8 cellular contexts compared by ENCODE assay signal in the genomic region with DNA sequence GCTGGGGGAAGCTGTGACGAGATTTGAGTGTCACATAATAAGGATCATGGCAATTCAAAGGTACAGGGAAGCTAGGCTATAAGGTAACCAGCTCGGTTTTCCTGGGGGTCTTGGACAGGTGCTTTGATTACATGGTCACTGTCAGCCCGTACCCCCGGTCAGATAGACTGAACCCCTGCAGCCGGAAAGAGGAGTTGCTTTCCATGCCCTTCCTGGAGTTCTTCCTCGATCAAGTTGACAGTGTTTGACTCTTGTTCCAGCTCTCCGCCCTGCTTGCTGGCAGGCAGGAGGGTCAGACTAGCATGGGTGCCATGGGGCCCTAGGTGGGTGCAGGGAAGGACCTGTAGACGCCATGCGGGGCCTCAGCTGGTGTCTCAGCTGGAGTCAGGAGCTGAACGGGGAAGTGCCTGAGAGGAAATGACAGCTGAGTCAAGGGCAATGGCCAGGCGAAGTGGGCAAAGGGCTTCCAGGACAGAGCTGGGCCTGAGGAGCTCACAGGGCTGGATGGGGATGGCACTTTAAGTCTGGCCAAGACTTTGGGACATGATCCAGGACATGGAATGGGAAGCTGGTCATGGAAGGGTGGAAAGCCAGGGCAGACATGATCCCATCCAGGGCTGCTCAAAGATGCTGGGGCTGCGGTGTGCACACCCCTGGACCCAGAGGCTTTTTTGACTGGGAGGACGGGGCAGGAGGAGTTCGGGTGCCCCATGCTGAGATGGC. TPM values are rescaled to one million over a fixed set of nuclear protein-coding genes. Genes with fewer than 3 reads are reported as not detected.
DNase-seq lines count a peak whose midpoint lies in the region; ATAC-seq and TF ChIP-seq lines count a peak whose summit lies in the region.

No MANE protein-coding gene starts in this region.

- no peaks in the 10 kb centered on the region for H3K9me3 ChIP-seq in liver (ENCODE audit: control insufficient read depth in 4 of 4, low read length in 3 of 4)
- no peaks in the 10 kb centered on the region for H3K9me3 ChIP-seq in thoracic aorta

- peaks cover 6 to 30% (median 26%) of the 10 kb centered on the region in 4 donors for H3K4me1 ChIP-seq in liver (ENCODE audit: control insufficient read depth in 4 of 4, insufficient read depth in 4 of 4, low read length in 3 of 4)
- peaks cover 6 to 15% of the 10 kb centered on the region in 2 donors for H3K4me1 ChIP-seq in thoracic aorta (ENCODE audit: control insufficient read depth in 1 of 2, low read depth in 2 of 2)

- CTCF ChIA-PET in activated CD4-positive, alpha-beta T cell treated with anti-CD3 and anti-CD28 coated beads, Interleukin-2, amount 10 ng/mL, durations not matched to agents 7 days and 5 days (lab: Charles Lee) = interaction anchor here (0.6 to 1.3 kb wide), 5 partner anchors 27 to 551 kb away, joined by 3 to 5 read pairs (median 3); partner anchors contain the start of gene EMD

- H3K4me3 ChIP-seq in liver (ENCODE audit: low read depth in 1 of 3, low read length in 3 of 3) (no peak overlapping the region), thoracic aorta (peak overlapping the region; percentile 87)

- intact Hi-C loops in activated T-helper 1 cell treated with anti-CD3 and anti-CD28 coated beads, Interleukin-12 subunit alpha, Interleukin-12 subunit beta, Interleukin-2, Interleukin-4 antibody, amounts not matched to agents 30 ng/mL and 10 ng/mL and 1 ng/mL, durations not matched to agents 14 hours and 24 hours and 36 hours (cut with micrococcal nuclease) = loop anchor here (10.0 kb wide), 1 partner anchor 541 kb away; the partner anchor contains the start of gene FAM3A

- peaks cover 22% of the 10 kb centered on the region for H3K4me1 Mint-ChIP-seq in activated CD4-positive, alpha-beta T cell treated with anti-CD3 and anti-CD28 coated beads, Interleukin-2, amount 10 ng/mL, durations not matched to agents 7 days and 5 days
- H3K4me1 Mint-ChIP-seq in activated T-helper 1 cell treated with anti-CD3 and anti-CD28 coated beads, Interleukin-12 subunit alpha, Interleukin-12 subunit beta, Interleukin-2, Interleukin-4 antibody, amounts not matched to agents 30 ng/mL and 10 ng/mL and 1 ng/mL, durations not matched to agents 14 hours and 24 hours and 36 hours (ENCODE audit: low read depth) = peaks cover 22% of the 10 kb centered on the region

- 58% methylated on average over 14 of the region's 14 CpGs for WGBS in liver

- ATAC-seq in thoracic aorta (ENCODE audit: insufficient number of reproducible peaks, low FRiP score, low read depth) (no peak), HG02571 (IDR thresholded peaks at IDR 0.05; ENCODE audit: unreplicated experiment) (no peak)

- H3K9me3 Mint-ChIP-seq in activated CD4-positive, alpha-beta T cell treated with anti-CD3 and anti-CD28 coated beads, Interleukin-2, amount 10 ng/mL, durations not matched to agents 7 days and 5 days = no peaks in the 10 kb centered on the region
- H3K9me3 Mint-ChIP-seq in activated T-helper 1 cell treated with anti-CD3 and anti-CD28 coated beads, Interleukin-12 subunit alpha, Interleukin-12 subunit beta, Interleukin-2, Interleukin-4 antibody, amounts not matched to agents 30 ng/mL and 10 ng/mL and 1 ng/mL, durations not matched to agents 14 hours and 24 hours and 36 hours = no peaks in the 10 kb centered on the region

- no peak for DNase-seq in activated CD4-positive, alpha-beta T cell treated with anti-CD3 and anti-CD28 coated beads, Interleukin-2, amount 10 ng/mL, durations not matched to agents 7 days and 5 days
- DNase-seq in activated CD4-positive, alpha-beta T cell treated with anti-CD3 and anti-CD28 coated beads, Interleukin-2, amount 50 U/mL, for 48 hours = no peak
- DNase-seq in activated T-helper 1 cell treated with anti-CD3 and anti-CD28 coated beads, Interleukin-12 subunit alpha, Interleukin-12 subunit beta, Interleukin-2, Interleukin-4 antibody, amounts not matched to agents 30 ng/mL and 10 ng/mL and 1 ng/mL, durations not matched to agents 14 hours and 24 hours and 36 hours (ENCODE audit: low spot score) = no peak
- DNase-seq in thoracic aorta (ENCODE audit: low spot score) (no peak), 8988T (no peak), NCI-H1048 (lab: John Stamatoyannopoulos, UW) (no peak)

- TF ChIP-seq RAD21 in liver (IDR thresholded peaks at IDR 0.05) = no peak

- no peaks in the 10 kb centered on the region for H3K27me3 Mint-ChIP-seq in activated CD4-positive, alpha-beta T cell treated with anti-CD3 and anti-CD28 coated beads, Interleukin-2, amount 10 ng/mL, durations not matched to agents 7 days and 5 days
- H3K27me3 Mint-ChIP-seq in activated T-helper 1 cell treated with anti-CD3 and anti-CD28 coated beads, Interleukin-12 subunit alpha, Interleukin-12 subunit beta, Interleukin-2, Interleukin-4 antibody, amounts not matched to agents 30 ng/mL and 10 ng/mL and 1 ng/mL, durations not matched to agents 14 hours and 24 hours and 36 hours (ENCODE audit: insufficient read depth) = no peaks in the 10 kb centered on the region

- peak overlapping the region in 1 of 2 donors; percentile 41 for H3K9ac ChIP-seq in liver (ENCODE audit: low read depth in 1 of 2, low read length in 2 of 2)

- H3K36me3 Mint-ChIP-seq in activated CD4-positive, alpha-beta T cell treated with anti-CD3 and anti-CD28 coated beads, Interleukin-2, amount 10 ng/mL, durations not matched to agents 7 days and 5 days (ENCODE audit: low read depth) = peaks cover 9% of the 10 kb centered on the region
- H3K36me3 Mint-ChIP-seq in activated T-helper 1 cell treated with anti-CD3 and anti-CD28 coated beads, Interleukin-12 subunit alpha, Interleukin-12 subunit beta, Interleukin-2, Interleukin-4 antibody, amounts not matched to agents 30 ng/mL and 10 ng/mL and 1 ng/mL, durations not matched to agents 14 hours and 24 hours and 36 hours (ENCODE audit: low read depth) = peaks cover 6% of the 10 kb centered on the region

- TF ChIP-seq CTCF in liver (IDR thresholded peaks at IDR 0.05; ENCODE audit: low read depth, low read length, missing input control) (no peak), thoracic aorta (IDR thresholded peaks at IDR 0.05) (no peak)

- peak overlapping the region; percentile 98 for H3K27ac Mint-ChIP-seq in activated CD4-positive, alpha-beta T cell treated with anti-CD3 and anti-CD28 coated beads, Interleukin-2, amount 10 ng/mL, durations not matched to agents 7 days and 5 days
- peak overlapping the region; percentile 95 for H3K27ac Mint-ChIP-seq in activated T-helper 1 cell treated with anti-CD3 and anti-CD28 coated beads, Interleukin-12 subunit alpha, Interleukin-12 subunit beta, Interleukin-2, Interleukin-4 antibody, amounts not matched to agents 30 ng/mL and 10 ng/mL and 1 ng/mL, durations not matched to agents 14 hours and 24 hours and 36 hours

- H3K27ac ChIP-seq in liver (ENCODE audit: low read depth in 1 of 2, low read length in 2 of 2) = peak overlapping the region; percentile 72 to 95
- H3K27ac ChIP-seq in thoracic aorta = peak overlapping the region; percentile 96 to 98

- POLR2A ChIA-PET in activated CD4-positive, alpha-beta T cell treated with anti-CD3 and anti-CD28 coated beads, Interleukin-2, amount 10 ng/mL, durations not matched to agents 7 days and 5 days (lab: Charles Lee) = no interaction called here

- peak overlapping the region; percentile 51 for H3K4me3 Mint-ChIP-seq in activated CD4-positive, alpha-beta T cell treated with anti-CD3 and anti-CD28 coated beads, Interleukin-2, amount 10 ng/mL, durations not matched to agents 7 days and 5 days
- H3K4me3 Mint-ChIP-seq in activated T-helper 1 cell treated with anti-CD3 and anti-CD28 coated beads, Interleukin-12 subunit alpha, Interleukin-12 subunit beta, Interleukin-2, Interleukin-4 antibody, amounts not matched to agents 30 ng/mL and 10 ng/mL and 1 ng/mL, durations not matched to agents 14 hours and 24 hours and 36 hours = peak overlapping the region; percentile 28

- H3K27me3 ChIP-seq in liver (ENCODE audit: control insufficient read depth in 4 of 4, insufficient read depth in 4 of 4, low read length in 3 of 4) (no peaks in the 10 kb centered on the region), thoracic aorta (replicated peaks; ENCODE audit: insufficient read depth) (no peaks in the 10 kb centered on the region)

- H3K36me3 ChIP-seq in liver (ENCODE audit: control insufficient read depth in 4 of 4, insufficient read depth in 3 of 4, low read depth in 1 of 4, low read length in 3 of 4) (no peaks in the 10 kb centered on the region), thoracic aorta (no peaks in the 10 kb centered on the region)

RNA-seq across cellular contexts. Expression of gene TMEM187, which starts 1.6 kb away (rescaled TPM):
- 1 to 10 TPM; 7.9 to 8.5 TPM for total RNA-seq in activated CD4-positive, alpha-beta T cell treated with anti-CD3 and anti-CD28 coated beads, Interleukin-2, amount 10 ng/mL, durations not matched to agents 7 days and 5 days
- total RNA-seq in activated T-helper 1 cell treated with anti-CD3 and anti-CD28 coated beads, Interleukin-12 subunit alpha, Interleukin-12 subunit beta, Interleukin-2, Interleukin-4 antibody, amounts not matched to agents 30 ng/mL and 10 ng/mL and 1 ng/mL, durations not matched to agents 14 hours and 24 hours and 36 hours = 3.4 and 4.6 TPM in 2 replicates
- total RNA-seq in liver = 1 to 10 TPM; 2.9 TPM
- 1 to 10 TPM; 5.3 to 5.8 TPM for polyA plus RNA-seq in liver
- total RNA-seq in thoracic aorta = 10 to 100 TPM in 1 of 2 donors, under 1 TPM in 1; 0.78 to 23.4 TPM

RNA-seq across cellular contexts. Expression of gene HCFC1, which starts 2.5 kb away (rescaled TPM):
- 100 to 1,000 TPM; 116 to 121 TPM for total RNA-seq in activated CD4-positive, alpha-beta T cell treated with anti-CD3 and anti-CD28 coated beads, Interleukin-2, amount 10 ng/mL, durations not matched to agents 7 days and 5 days
- total RNA-seq in activated T-helper 1 cell treated with anti-CD3 and anti-CD28 coated beads, Interleukin-12 subunit alpha, Interleukin-12 subunit beta, Interleukin-2, Interleukin-4 antibody, amounts not matched to agents 30 ng/mL and 10 ng/mL and 1 ng/mL, durations not matched to agents 14 hours and 24 hours and 36 hours = 105 and 106 TPM in 2 replicates
- total RNA-seq in liver (10 to 100 TPM; 15.6 to 26.9 TPM), thoracic aorta (10 to 100 TPM; 51.6 to 58.9 TPM)
- 10 to 100 TPM in 1 of 2 donors, 1 to 10 TPM in 1; 7.9 to 12.1 TPM for polyA plus RNA-seq in liver

RNA-seq across cellular contexts. Expression of gene RENBP, which starts 29.7 kb away (rescaled TPM):
- 10 to 100 TPM; 14.2 to 16.5 TPM for total RNA-seq in activated CD4-positive, alpha-beta T cell treated with anti-CD3 and anti-CD28 coated beads, Interleukin-2, amount 10 ng/mL, durations not matched to agents 7 days and 5 days
- 12.8 and 14.0 TPM in 2 replicates for total RNA-seq in activated T-helper 1 cell treated with anti-CD3 and anti-CD28 coated beads, Interleukin-12 subunit alpha, Interleukin-12 subunit beta, Interleukin-2, Interleukin-4 antibody, amounts not matched to agents 30 ng/mL and 10 ng/mL and 1 ng/mL, durations not matched to agents 14 hours and 24 hours and 36 hours
- total RNA-seq in liver = 1 to 10 TPM; 7.5 to 7.9 TPM
- 1 to 10 TPM; 1.0 to 6.4 TPM for polyA plus RNA-seq in liver
- 10 to 100 TPM; 11.2 to 21.4 TPM for total RNA-seq in thoracic aorta

RNA-seq across cellular contexts. Expression of gene NAA10, which starts 39.3 kb away (rescaled TPM):
- 10 to 100 TPM; 72.9 to 83.2 TPM for total RNA-seq in activated CD4-positive, alpha-beta T cell treated with anti-CD3 and anti-CD28 coated beads, Interleukin-2, amount 10 ng/mL, durations not matched to agents 7 days and 5 days
- 150 and 156 TPM in 2 replicates for total RNA-seq in activated T-helper 1 cell treated with anti-CD3 and anti-CD28 coated beads, Interleukin-12 subunit alpha, Interleukin-12 subunit beta, Interleukin-2, Interleukin-4 antibody, amounts not matched to agents 30 ng/mL and 10 ng/mL and 1 ng/mL, durations not matched to agents 14 hours and 24 hours and 36 hours
- total RNA-seq in liver (10 to 100 TPM; 20.5 to 30.6 TPM), thoracic aorta (10 to 100 TPM; 60.1 to 66.4 TPM)
- polyA plus RNA-seq in liver = 10 to 100 TPM; 58.2 to 58.8 TPM

RNA-seq across cellular contexts. Expression of gene IRAK1, which starts 45.5 kb away (rescaled TPM):
- total RNA-seq in activated CD4-positive, alpha-beta T cell treated with anti-CD3 and anti-CD28 coated beads, Interleukin-2, amount 10 ng/mL, durations not matched to agents 7 days and 5 days = 100 to 1,000 TPM; 107 to 112 TPM
- total RNA-seq in activated T-helper 1 cell treated with anti-CD3 and anti-CD28 coated beads, Interleukin-12 subunit alpha, Interleukin-12 subunit beta, Interleukin-2, Interleukin-4 antibody, amounts not matched to agents 30 ng/mL and 10 ng/mL and 1 ng/mL, durations not matched to agents 14 hours and 24 hours and 36 hours = 165 and 172 TPM in 2 replicates
- total RNA-seq in liver (10 to 100 TPM; 17.6 to 35.6 TPM), thoracic aorta (10 to 100 TPM; 71.0 to 83.9 TPM)
- polyA plus RNA-seq in liver = 10 to 100 TPM; 19.1 to 55.8 TPM
